In genomic region chr7:85750454-85750949, GRCh38 we compare ENCODE assay signal across 8 cellular contexts.
A peak's percentile ranks its signal among the peaks of the same experiment; 100 is the strongest.
DNase-seq lines count a peak whose midpoint lies in the region; ATAC-seq and TF ChIP-seq lines count a peak whose summit lies in the region.

No MANE protein-coding gene starts in this region.

- TF ChIP-seq POLR2A in gastroesophageal sphincter (IDR thresholded peaks at IDR 0.05) = no peak

- intact Hi-C loops in heart right ventricle (cut with DNase I) = no loop called here
- intact Hi-C loops in cardiac septum (cut with DNase I) = no loop called here

- H3K9me3 ChIP-seq in heart right ventricle = peaks cover 0 to 33% (median 8%) of the 10 kb centered on the region in 11 donors
- no peaks in the 10 kb centered on the region for H3K9me3 ChIP-seq in smooth muscle cell (replicated peaks; ENCODE audit: low read depth)
- H3K9me3 ChIP-seq in gastroesophageal sphincter = peaks cover 0 to 12% (median 0%) of the 10 kb centered on the region in 3 donors

- 10 to 14% methylated on average over 14 of the region's 14 CpGs for whole genome bisulfite sequencing in heart right ventricle, 2 donors
- WGBS in smooth muscle cell (ENCODE audit: low lambda C conversion rate) = 8% methylated on average over 14 of the region's 14 CpGs
- 26 to 49% methylated on average over 7 to 12 of the region's 14 CpGs for WGBS in gastroesophageal sphincter (ENCODE audit: low coverage in 1 of 2), 2 donors

- DNase-seq in heart right ventricle = no peak
- DNase-seq in cardiac septum (ENCODE audit: low spot score) = no peak
- peak; percentile 61 for DNase-seq in SHP77 treated with DMSO at 0.1 percent for 48 hours (lab: John Stamatoyannopoulos, UW)
- peak; percentile 64 for DNase-seq in fibroblast of pulmonary artery (ENCODE audit: low read depth)
- no peak for DNase-seq in smooth muscle cell (lab: John Stamatoyannopoulos, UW; ENCODE audit: unreplicated experiment)

- ATAC-seq in heart right ventricle (peak in 2 of 8 donors; percentile 25 to 48), GM21529 (IDR thresholded peaks at IDR 0.05; ENCODE audit: unreplicated experiment) (peak; percentile 98), HG03571 (IDR thresholded peaks at IDR 0.05; ENCODE audit: unreplicated experiment) (peak; percentile 93), gastroesophageal sphincter (no peak)

- H2AFZ ChIP-seq in smooth muscle cell (ENCODE audit: low read depth) = no peak overlapping the region

- H3F3A ChIP-seq in smooth muscle cell (ENCODE audit: low read depth) = no peaks in the 10 kb centered on the region

- H3K4me3 ChIP-seq in heart right ventricle (no peak overlapping the region), fibroblast of pulmonary artery (replicated peaks; ENCODE audit: low read depth, low read length) (no peak overlapping the region), smooth muscle cell (no peak overlapping the region), gastroesophageal sphincter (no peak overlapping the region)

- H3K4me1 ChIP-seq in heart right ventricle (no peaks in the 10 kb centered on the region), smooth muscle cell (ENCODE audit: low read depth) (no peaks in the 10 kb centered on the region), gastroesophageal sphincter (no peaks in the 10 kb centered on the region)

- H3K9ac ChIP-seq in smooth muscle cell (ENCODE audit: low read depth) = no peak overlapping the region

- H3K79me2 ChIP-seq in smooth muscle cell (ENCODE audit: low read depth) = no peaks in the 10 kb centered on the region

- H3K27me3 ChIP-seq in heart right ventricle (peaks cover 0 to 3% (median 0%) of the 10 kb centered on the region in 7 donors), smooth muscle cell (ENCODE audit: low read depth) (no peaks in the 10 kb centered on the region), gastroesophageal sphincter (peaks cover 13% of the 10 kb centered on the region)

- no peak overlapping the region for H3K4me2 ChIP-seq in smooth muscle cell

- H3K36me3 ChIP-seq in heart right ventricle (no peaks in the 10 kb centered on the region), smooth muscle cell (ENCODE audit: low read depth) (no peaks in the 10 kb centered on the region), gastroesophageal sphincter (no peaks in the 10 kb centered on the region)

- no peaks in the 10 kb centered on the region for H4K20me1 ChIP-seq in smooth muscle cell (ENCODE audit: low read depth)

- no peak for TF ChIP-seq EP300 in gastroesophageal sphincter (IDR thresholded peaks at IDR 0.05)

- H3K27ac ChIP-seq in heart right ventricle (no peak overlapping the region), smooth muscle cell (ENCODE audit: low read depth) (no peak overlapping the region), gastroesophageal sphincter (no peak overlapping the region)

- TF ChIP-seq CTCF in heart right ventricle (IDR thresholded peaks at IDR 0.05) = peak in 7 of 9 donors; percentile 30 to 53 (median 49)
- TF ChIP-seq CTCF in fibroblast of pulmonary artery (IDR thresholded peaks at IDR 0.05; ENCODE audit: low read length, missing control alignments) = peak; percentile 86
- peak; percentile 85 for TF ChIP-seq CTCF in smooth muscle cell (IDR thresholded peaks at IDR 0.05; ENCODE audit: borderline replicate concordance, insufficient read depth, poor library complexity, severe bottlenecking)
- peak in 2 of 4 experiments; percentile 34 to 59 for TF ChIP-seq CTCF in gastroesophageal sphincter (IDR thresholded peaks at IDR 0.05)

Comparison
In these comparisons a context has a peak if more than half of its experiments do, and no peak if none do; other contexts are left out.
1. DNase-seq: peak in SHP77 treated with DMSO at 0.1 percent for 48 hours (single experiment) and fibroblast of pulmonary artery (single experiment); none in heart right ventricle (0 of 2), cardiac septum (single experiment) and smooth muscle cell (single experiment).